Comparison of ENCODE assay signal across 22 cellular contexts in genomic region chr16:12456355-12456754, GRCh38.
A peak's percentile ranks its signal among the peaks of the same experiment; 100 is the strongest.
DNase-seq lines count a peak whose midpoint lies in the region; ATAC-seq, FAIRE-seq and TF ChIP-seq lines count a peak whose summit lies in the region.
"Had no signal": no experiment of that assay in that cellular context is flagged by ENCODE, and none has a peak within 500 bp of the region (broad histone marks: within the 10 kb centered on the region; RNA-seq: fewer than 3 reads in every experiment).

No MANE protein-coding gene starts in this region.

- H2BK120ac ChIP-seq in H1 (replicated peaks; ENCODE audit: low read depth, low read length) = no peak overlapping the region

- no peaks in the 10 kb centered on the region for H3K36me3 ChIP-seq in HepG2 (replicated peaks in 1 of 2; ENCODE audit: control insufficient read depth in 1 of 2, insufficient read depth in 2 of 2, low read length in 2 of 2)
- H3K36me3 ChIP-seq in right lobe of liver = no peaks in the 10 kb centered on the region
- H3K36me3 ChIP-seq in H1 (ENCODE audit: control insufficient read depth in 2 of 4, insufficient read depth in 4 of 4, low read length in 3 of 4) = no peaks in the 10 kb centered on the region
- H3K36me3 ChIP-seq: HAP-1 had no signal

- no peak overlapping the region for H2BK20ac ChIP-seq in H1 (ENCODE audit: low read length)

- no peak overlapping the region for H4K5ac ChIP-seq in H1 (ENCODE audit: insufficient read length, low read depth, low read length)

- H3K27ac ChIP-seq in HepG2 (ENCODE audit: extremely low read length, insufficient read depth, low read length) (no peak overlapping the region), right lobe of liver (no peak overlapping the region), H1 (ENCODE audit: low read depth, low read length) (no peak overlapping the region)
- H3K27ac ChIP-seq: A549 had no signal

- H3K4me2 ChIP-seq in HepG2 (ENCODE audit: low read depth, low read length) (no peak overlapping the region), H1 (ENCODE audit: insufficient read depth in 1 of 2, low read depth in 2 of 2, low read length in 2 of 2) (no peak overlapping the region)
- H3K4me2 ChIP-seq: A549, GM23338 had no signal

- H3K9ac ChIP-seq in HepG2 (ENCODE audit: insufficient read depth, low read depth, low read length) (no peak overlapping the region), H1 (replicated peaks in 1 of 4; ENCODE audit: extremely low read depth in 1 of 4, low read depth in 3 of 4, low read length in 3 of 4) (no peak overlapping the region)

- H3K14ac ChIP-seq in H1 (ENCODE audit: insufficient read length) = no peak overlapping the region

- H3K9me3 ChIP-seq in HepG2 (ENCODE audit: low read length) (no peaks in the 10 kb centered on the region), right lobe of liver (no peaks in the 10 kb centered on the region), H1 (ENCODE audit: insufficient read depth in 2 of 2, low read depth in 1 of 2, low read length in 1 of 2) (no peaks in the 10 kb centered on the region)
- H3K9me3 ChIP-seq: HAP-1 had no signal

- 82% methylated on average over 5 of the region's 5 CpGs for WGBS in HepG2 (ENCODE audit: low lambda C conversion rate)
- WGBS in right lobe of liver (ENCODE audit: insufficient coverage, low coverage, low lambda C conversion rate, missing lambda C conversion rate) = 82% methylated on average over 5 of the region's 5 CpGs
- WGBS in H1 (ENCODE audit: extremely low coverage in 1 of 2, insufficient coverage in 1 of 2, insufficient read length in 1 of 2, insufficient replicate concordance in 2 of 2, low coverage in 1 of 2, low lambda C conversion rate in 2 of 2, missing lambda C conversion rate in 1 of 2), 2 experiments = 76% methylated on average over 5 of the region's 5 CpGs; no CpG with 5 or more reads in 1 of the 2 experiments

- H3K18ac ChIP-seq in H1 (ENCODE audit: extremely low read depth, low read length) = no peak overlapping the region

- no peak overlapping the region for H2AFZ ChIP-seq in HepG2 (ENCODE audit: low read length)
- H2AFZ ChIP-seq in H1 (ENCODE audit: low read length) = no peak overlapping the region
- H2AFZ ChIP-seq: GM23338 had no signal

- no peak overlapping the region for H3K4me3 ChIP-seq in HepG2 (replicated peaks in 1 of 3; ENCODE audit: insufficient read depth in 1 of 3, low read depth in 2 of 3, low read length in 3 of 3)
- no peak overlapping the region for H3K4me3 ChIP-seq in right lobe of liver
- H3K4me3 ChIP-seq in H1 (ENCODE audit: extremely low read depth in 1 of 4, insufficient read depth in 2 of 4, low read depth in 3 of 4, low read length in 4 of 4) = no peak overlapping the region
- H3K4me3 ChIP-seq: A549, GM23338, HAP-1 had no signal

- peak overlapping the region; percentile 39 for H4K91ac ChIP-seq in H1 (replicated peaks; ENCODE audit: insufficient read length, low read length)

- TF ChIP-seq CTCF in HepG2 (CRISPR knock-in tag; IDR thresholded peaks at IDR 0.05) = no peak
- TF ChIP-seq CTCF in right lobe of liver (IDR thresholded peaks at IDR 0.05) = no peak
- TF ChIP-seq CTCF in H1 (IDR thresholded peaks at IDR 0.05; ENCODE audit: control extremely low read depth in 1 of 3, insufficient read depth in 1 of 3, low read depth in 1 of 3, low read length in 3 of 3) = no peak

- H2BK5ac ChIP-seq in H1 (ENCODE audit: low read depth, low read length) = no peak overlapping the region

- POLR2A ChIA-PET in HepG2 (lab: Yijun Ruan, JAX) (no interaction called here), H1 (lab: Charles Lee; ENCODE audit: partially characterized antibody) (no interaction called here)

- H3K79me1 ChIP-seq in H1 (ENCODE audit: low read depth, low read length) = no peaks in the 10 kb centered on the region; the same call in 1 of the 2 replicates

- H3K56ac ChIP-seq in H1 (replicated peaks; ENCODE audit: insufficient read length, low read depth, low read length) = no peak overlapping the region

- no TSS peak for BruUV-seq in HepG2 (replicated peaks; lab: Mats Ljungman, UMichigan)

- H2BK15ac ChIP-seq in H1 (ENCODE audit: low read length) = no peak overlapping the region

- H2AK5ac ChIP-seq in H1 (ENCODE audit: low read depth, low read length) = no peak overlapping the region

- TF ChIP-seq RAD21 in HepG2 (CRISPR knock-in tag; IDR thresholded peaks at IDR 0.05) (no peak), H1 (IDR thresholded peaks at IDR 0.05 in 1 of 2, conservative IDR thresholded peaks at IDR 0.05 in 1 of 2; ENCODE audit: low read depth in 2 of 2, low read length in 2 of 2) (no peak)

- H3K4me1 ChIP-seq in HepG2 (ENCODE audit: insufficient read depth, low read length) (peaks cover 20% of the 10 kb centered on the region), right lobe of liver (no peaks in the 10 kb centered on the region), H1 (replicated peaks in 1 of 4; ENCODE audit: control insufficient read depth in 3 of 4, insufficient read depth in 4 of 4, low read length in 3 of 4) (peaks cover 0 to 2% (median under 1%) of the 10 kb centered on the region in 4 experiments; a peak in 1 of 7 replicates)
- H3K4me1 ChIP-seq: A549, HAP-1 had no signal

- no peaks in the 10 kb centered on the region; the same call in 1 of the 2 replicates for H3K23me2 ChIP-seq in H1 (ENCODE audit: low read depth, low read length)

- no peak for TF ChIP-seq EP300 in HepG2 (IDR thresholded peaks at IDR 0.05; ENCODE audit: low read depth in 2 of 2, low read length in 2 of 2)
- no peak for TF ChIP-seq EP300 in HepG2 (CRISPR knock-in tag; IDR thresholded peaks at IDR 0.05; ENCODE audit: borderline replicate concordance)
- no peak for TF ChIP-seq EP300 in H1 (IDR thresholded peaks at IDR 0.05; ENCODE audit: borderline replicate concordance in 1 of 2, low read depth in 2 of 2, low read length in 2 of 2)

- DNase-seq in HepG2 (ENCODE audit: low spot score) (no peak), right lobe of liver (no peak), H1 (ENCODE audit: low read depth in 1 of 2, low spot score in 2 of 2) (no peak), posterior vena cava (ENCODE audit: low spot score) (peak; percentile 12), T1000 (lab: John Stamatoyannopoulos, UW) (no peak), UCSD-AML1 (lab: John Stamatoyannopoulos, UW; ENCODE audit: unreplicated experiment) (no peak)
- DNase-seq: 8988T; ACHN; AML-193; C1 segment of cervical spinal cord; Calu3; CD4-positive, alpha-beta memory T cell; COR-L47; DMS53; DMS79 treated with DMSO at 0.1 percent for 48 hours; GF-D8 had no signal

- in situ Hi-C loops in HepG2 (cut with HindIII; ENCODE audit: extremely low pct_ligation_motif_present, low pct_unique_long_range_greater_than_20kb) = loop anchor here (5.0 kb wide), 1 partner anchor 361 kb away; no protein-coding TSS in a partner anchor

- intact Hi-C loops in HepG2 (cut with micrococcal nuclease; ENCODE audit: unreplicated experiment) = loop anchor here (5.0 kb wide), 3 partner anchors 114 to 441 kb away; no protein-coding TSS in a partner anchor
- intact Hi-C loops in right lobe of liver (cut with DNase I) = loop anchor here (5.0 to 10.0 kb wide), 3 partner anchors 108 to 368 kb away; no protein-coding TSS in a partner anchor
- intact Hi-C loops in posterior vena cava (cut with DNase I) = no loop called here

- H3K79me2 ChIP-seq in HepG2 (ENCODE audit: insufficient read depth, low read length) (no peaks in the 10 kb centered on the region), H1 (ENCODE audit: control insufficient read depth in 1 of 2, insufficient read depth in 2 of 2, low read length in 2 of 2) (no peaks in the 10 kb centered on the region)

- CTCF ChIA-PET in HepG2 (lab: Yijun Ruan, JAX; ENCODE audit: low intra/inter-chr PET ratio, low total read pairs) = interaction anchor here (1.8 to 2.8 kb wide), 2 partner anchors 362 to 363 kb away, joined by 8 to 43 read pairs; no protein-coding TSS in a partner anchor
- CTCF ChIA-PET in H1 (lab: Charles Lee; ENCODE audit: partially characterized antibody) = interaction anchor here (0.6 to 1.2 kb wide), 2 partner anchors 11 to 663 kb away, joined by 3 read pairs; no protein-coding TSS in a partner anchor

- H3K23ac ChIP-seq in H1 (ENCODE audit: insufficient read length) = no peak overlapping the region

- no peak for FAIRE-seq in HepG2 (lab: Jason Lieb, UNC)
- FAIRE-seq in H1 (lab: Jason Lieb, UNC) = no peak
- FAIRE-seq: A549, GM12891, GM18507, H54 had no signal

- H3K27me3 ChIP-seq in HepG2 (ENCODE audit: control insufficient read depth in 1 of 2, insufficient read depth in 2 of 2, low read length in 2 of 2) (no peaks in the 10 kb centered on the region), right lobe of liver (no peaks in the 10 kb centered on the region), H1 (replicated peaks in 1 of 4; ENCODE audit: control insufficient read depth in 3 of 4, extremely low read depth in 1 of 4, insufficient read depth in 3 of 4, low read length in 3 of 4) (no peaks in the 10 kb centered on the region)

- TF ChIP-seq POLR2A in HepG2 (IDR thresholded peaks at IDR 0.05; ENCODE audit: insufficient read depth in 1 of 2, low read depth in 2 of 2, low read length in 2 of 2) = no peak
- TF ChIP-seq POLR2A in right lobe of liver (IDR thresholded peaks at IDR 0.05) = no peak
- TF ChIP-seq POLR2A in H1 (IDR thresholded peaks at IDR 0.05; ENCODE audit: control extremely low read depth in 1 of 2, low read depth in 2 of 2, low read length in 2 of 2) = no peak

- H3K4ac ChIP-seq in H1 (replicated peaks; ENCODE audit: insufficient read length, low read depth, low read length) = no peak overlapping the region

- ATAC-seq in HepG2 (no peak), right lobe of liver (no peak)
- ATAC-seq: A549, GM23338 had no signal

- H4K8ac ChIP-seq in H1 (ENCODE audit: extremely low read depth, insufficient read depth, low read length) = no peak overlapping the region

- H4K20me1 ChIP-seq in HepG2 (ENCODE audit: insufficient read depth, low read length) (no peaks in the 10 kb centered on the region), H1 (replicated peaks in 1 of 2; ENCODE audit: control insufficient read depth in 1 of 2, insufficient read depth in 2 of 2, low read length in 2 of 2) (no peaks in the 10 kb centered on the region)

- H2BK12ac ChIP-seq in H1 (ENCODE audit: low read depth, low read length) = no peak overlapping the region

TF ChIP-seq in H1, 55 proteins besides CTCF, POLR2A, EP300 and RAD21 (continues in another document):
- no peak for TF ChIP-seq SP1 (IDR thresholded peaks at IDR 0.05; ENCODE audit: low read depth, low read length)
- TF ChIP-seq CTBP2 (IDR thresholded peaks at IDR 0.05; ENCODE audit: borderline replicate concordance, insufficient read depth, insufficient read length, low read length) = no peak
- no peak for TF ChIP-seq NANOG (IDR thresholded peaks at IDR 0.05; ENCODE audit: insufficient read depth, low read depth, low read length, poor library complexity, severe bottlenecking)
- no peak for TF ChIP-seq ZNF274 (IDR thresholded peaks at IDR 0.05; ENCODE audit: borderline replicate concordance, extremely low read depth, low read length)
- TF ChIP-seq CBX8 (IDR thresholded peaks at IDR 0.05; ENCODE audit: borderline replicate concordance, low read depth, low read length) = no peak
- no peak for TF ChIP-seq SP2 (IDR thresholded peaks at IDR 0.05; ENCODE audit: low read length)
- TF ChIP-seq JUND (IDR thresholded peaks at IDR 0.05; ENCODE audit: low read length) = no peak
- TF ChIP-seq CREB1 (IDR thresholded peaks at IDR 0.05) = no peak
- no peak for TF ChIP-seq TCF12 (IDR thresholded peaks at IDR 0.05; ENCODE audit: low read depth, low read length)
- no peak for TF ChIP-seq RXRA (IDR thresholded peaks at IDR 0.05; ENCODE audit: insufficient read depth, low read depth, low read length)

Comparison
In these comparisons a context has a peak if more than half of its experiments do, and no peak if none do; other contexts are left out.
1. intact Hi-C loops: an anchor here in HepG2 (5.0 kb wide) and right lobe of liver (5.0 to 10.0 kb wide); none called in posterior vena cava.